8 cellular contexts compared by ENCODE assay signal in genomic region chr15:55289573-55290360, GRCh38. TPM values are rescaled to one million over a fixed set of nuclear protein-coding genes. Genes with fewer than 3 reads are reported as not detected.
DNase-seq lines count a peak whose midpoint lies in the region; TF ChIP-seq lines count a peak whose summit lies in the region.

RAB27A (minus strand) TSS chr15:55289813; CDS start chr15:55234934, 54,879 bp downstream.

- H3K36me3 Mint-ChIP-seq in HFFc6 (ENCODE audit: low read depth): peaks cover 6% of the 10 kb centered on the region; the same call in 1 of the 2 replicates

- H3K9me3 Mint-ChIP-seq in HFFc6: no peaks in the 10 kb centered on the region

- H3K4me1 Mint-ChIP-seq in HFFc6 (ENCODE audit: low read depth): peaks cover 14% of the 10 kb centered on the region

- peak within 1 kb of the TSS; percentile 79 for H3K27ac Mint-ChIP-seq in HFFc6

- H3K27me3 Mint-ChIP-seq in HFFc6 (ENCODE audit: insufficient read depth): no peaks in the 10 kb centered on the region

- H3K4me3 Mint-ChIP-seq in HFFc6: peak within 1 kb of the TSS; percentile 90

- H3K4me3 ChIP-seq in NB4 (ENCODE audit: low read depth, low read length): peak within 1 kb of the TSS; percentile 92

- DNase-seq in DMS153 (lab: John Stamatoyannopoulos, UW) (peak; percentile 20), DMS153 treated with DMSO at 0.1 percent for 48 hours (lab: John Stamatoyannopoulos, UW; ENCODE audit: unreplicated experiment) (no peak), HFFc6 (peak; percentile 49), NB4 (ENCODE audit: low read depth) (peak; percentile 82), cerebellar cortex (ENCODE audit: low spot score) (peak; percentile 49), left kidney (ENCODE audit: low read depth, low spot score) (peak; percentile 93)
- peak; percentile 79 for DNase-seq in activated CD4-positive, CD25-positive, alpha-beta regulatory T cell treated with anti-CD3 and anti-CD28 coated beads, Interleukin-2, amount 50 U/mL, for 72 hours
- DNase-seq in stimulated activated CD4-positive, alpha-beta T cell treated with anti-CD3 and anti-CD28 coated beads, Interleukin-2, amount 100 ng/mL, for 48 hours: peak; percentile 71 to 75

- TF ChIP-seq POLR2A in NB4 (IDR thresholded peaks at IDR 0.05; ENCODE audit: extremely low read depth, insufficient read length): peak; percentile 34

- TF ChIP-seq CTCF in HFFc6 (IDR thresholded peaks at IDR 0.05) (no peak), NB4 (IDR thresholded peaks at IDR 0.05; ENCODE audit: low read depth, low read length) (no peak)

RNA-seq across cellular contexts. Expression of gene RAB27A, which starts in this region (rescaled TPM):
- 10 to 100 TPM in 4 of 6 experiments, 1 to 10 TPM in 2; 6.9 to 13.7 (median 13.0) TPM for total RNA-seq in HFFc6 (2021; fragmentation: NEBNext Ultra II Directional; extraction: Animal tissue kit (Norgen Biotek cat#: 25700))
